Comparison of ENCODE assay signal across 20 cellular contexts in genomic region chr1:229875086-229875485, GRCh38.
DNase-seq lines count a peak whose midpoint lies in the region; ATAC-seq, FAIRE-seq and TF ChIP-seq lines count a peak whose summit lies in the region.
"Had no signal": no experiment of that assay in that cellular context is flagged by ENCODE, and none has a peak within 500 bp of the region (broad histone marks: within the 10 kb centered on the region; RNA-seq: fewer than 3 reads in every experiment).

No MANE protein-coding gene starts in this region.

- no peak overlapping the region for H3K4me3 ChIP-seq in A549
- no peak overlapping the region for H3K4me3 ChIP-seq in HCT116 (replicated peaks in 1 of 2; ENCODE audit: low read depth in 1 of 2, low read length in 2 of 2)
- no peak overlapping the region for H3K4me3 ChIP-seq in coronary artery
- H3K4me3 ChIP-seq: BLaER1 treated with 17β-estradiol and CSF1 and Interleukin-3, amounts not matched to agents 10 nM and 100 nM had no signal

- H3K4me2 ChIP-seq in A549 (no peak overlapping the region), HCT116 (ENCODE audit: low read length) (no peak overlapping the region)
- H3K4me2 ChIP-seq: BLaER1 treated with 17β-estradiol and CSF1 and Interleukin-3, amounts not matched to agents 10 nM and 100 nM had no signal

- WGBS in A549 (ENCODE audit: missing lambda C conversion rate), result 82% methylated on average over 4 of the region's 4 CpGs

- peaks cover 17% of the 10 kb centered on the region for H3K4me1 ChIP-seq in A549
- peaks cover 0 to 11% of the 10 kb centered on the region in 2 experiments; a peak in 2 of 4 replicates for H3K4me1 ChIP-seq in HCT116 (ENCODE audit: control insufficient read depth in 1 of 2, insufficient read depth in 2 of 2, low read length in 2 of 2)
- H3K4me1 ChIP-seq: BLaER1 treated with 17β-estradiol and CSF1 and Interleukin-3, amounts not matched to agents 10 nM and 100 nM; Caco-2 had no signal

- H3K9me3 ChIP-seq in A549, result no peaks in the 10 kb centered on the region
- H3K9me3 ChIP-seq in HCT116 (ENCODE audit: control insufficient read depth in 1 of 2, insufficient read depth in 1 of 2, low read depth in 1 of 2, low read length in 2 of 2), result no peaks in the 10 kb centered on the region
- H3K9me3 ChIP-seq: BLaER1 treated with 17β-estradiol and CSF1 and Interleukin-3, amounts not matched to agents 10 nM and 100 nM; Caco-2 had no signal

- H3K36me3 ChIP-seq in HCT116 (ENCODE audit: control insufficient read depth in 1 of 2, insufficient read depth in 2 of 2, low read length in 2 of 2), result no peaks in the 10 kb centered on the region
- H3K36me3 ChIP-seq: BLaER1 treated with 17β-estradiol and CSF1 and Interleukin-3, amounts not matched to agents 10 nM and 100 nM had no signal

- TF ChIP-seq RAD21 in A549 (conservative IDR thresholded peaks at IDR 0.05 in 1 of 2, IDR thresholded peaks at IDR 0.05 in 1 of 2) (no peak), HCT116 (IDR thresholded peaks at IDR 0.05; ENCODE audit: low read depth) (no peak)

- FAIRE-seq in A549 (lab: Jason Lieb, UNC), result no peak
- FAIRE-seq: A204.1, D721Med, G401.6, GM12891, GM19239 had no signal

- H2AFZ ChIP-seq in HCT116 (ENCODE audit: low read depth, low read length, poor library complexity, severe bottlenecking), result no peak overlapping the region

- DNase-seq in A549 (ENCODE audit: low read depth in 1 of 2, low spot score in 1 of 2) (no peak), HCT116 (ENCODE audit: low read depth, low spot score) (no peak), coronary artery (ENCODE audit: low spot score) (peak; percentile 45), NCI-H510A (lab: John Stamatoyannopoulos, UW) (no peak), head of caudate nucleus (no peak)
- DNase-seq: 8988T; AML-193; Caco-2; Calu3; CD4-positive, alpha-beta T cell; CD8-positive, alpha-beta T cell; DMS79 treated with DMSO at 0.1 percent for 48 hours; GF-D8 had no signal

- TF ChIP-seq POLR2A in A549 (IDR thresholded peaks at IDR 0.05; ENCODE audit: low read length), result no peak
- TF ChIP-seq POLR2A in HCT116 (IDR thresholded peaks at IDR 0.05; ENCODE audit: borderline replicate concordance, extremely low read depth, insufficient read depth, insufficient read length), result no peak

- no peaks in the 10 kb centered on the region for H3K79me2 ChIP-seq in HCT116 (ENCODE audit: insufficient read depth, low read length)

- POLR2A ChIA-PET in A549 (lab: Yijun Ruan, JAX), result no interaction called here
- POLR2A ChIA-PET in HCT116 (lab: Charles Lee), result no interaction called here

- CTCF ChIA-PET in A549 (lab: Yijun Ruan, JAX), result no interaction called here
- CTCF ChIA-PET in HCT116 (lab: Charles Lee), result no interaction called here

- intact Hi-C loops in HCT116 (cut with micrococcal nuclease), result no loop called here
- intact Hi-C loops in head of caudate nucleus (cut with DNase I), result no loop called here

- ATAC-seq in A549 (no peak), HCT116 (0 out of 2 replicates have a peak, but pooled peaks have one; percentile 11)
- ATAC-seq: CD8-positive, alpha-beta T cell had no signal

- no peaks in the 10 kb centered on the region for H4K20me1 ChIP-seq in HCT116 (ENCODE audit: insufficient read depth)
- H4K20me1 ChIP-seq: BLaER1 treated with 17β-estradiol and CSF1 and Interleukin-3, amounts not matched to agents 10 nM and 100 nM had no signal

- no peak for TF ChIP-seq EP300 in A549 (IDR thresholded peaks at IDR 0.05)

- H3K27ac ChIP-seq in A549, result peak overlapping the region; percentile 68 to 70
- H3K27ac ChIP-seq in HCT116 (ENCODE audit: low read depth, low read length), result no peak overlapping the region
- H3K27ac ChIP-seq in coronary artery, result no peak overlapping the region
- H3K27ac ChIP-seq: BLaER1 treated with 17β-estradiol and CSF1 and Interleukin-3, amounts not matched to agents 10 nM and 100 nM; C4-2B had no signal

- peaks cover 27% of the 10 kb centered on the region for H3K27me3 ChIP-seq in HCT116 (ENCODE audit: insufficient read depth, low read length)
- H3K27me3 ChIP-seq: BLaER1 treated with 17β-estradiol and CSF1 and Interleukin-3, amounts not matched to agents 10 nM and 100 nM had no signal

- BruUV-seq in HCT116 (replicated peaks; lab: Mats Ljungman, UMichigan), result no TSS peak

- RAD21 ChIA-PET in HCT116 (lab: Charles Lee; ENCODE audit: low non-redundant PET in 1 of 2, low total read pairs in 2 of 2, uncharacterized antibody in 2 of 2, unreplicated experiment in 2 of 2), result no interaction called here

- no peaks in the 10 kb centered on the region for H3K9me2 ChIP-seq in HCT116 (ENCODE audit: insufficient read depth)

- TF ChIP-seq CTCF in A549 (IDR thresholded peaks at IDR 0.05) (no peak), HCT116 (IDR thresholded peaks at IDR 0.05 in 2 of 3, conservative IDR thresholded peaks at IDR 0.05 in 1 of 3; ENCODE audit: borderline replicate concordance in 1 of 3, insufficient read depth in 1 of 3, low read depth in 2 of 3, low read length in 2 of 3) (no peak), coronary artery (IDR thresholded peaks at IDR 0.05) (no peak)

- H3K9ac ChIP-seq in HCT116 (ENCODE audit: low read length), result no peak overlapping the region
- H3K9ac ChIP-seq: BLaER1 treated with 17β-estradiol and CSF1 and Interleukin-3, amounts not matched to agents 10 nM and 100 nM had no signal

TF ChIP-seq in A549, 52 proteins besides CTCF, POLR2A, EP300 and RAD21 (continues in another document):
- no peak for TF ChIP-seq CBX8 (IDR thresholded peaks at IDR 0.05)
- TF ChIP-seq PHF8 (IDR thresholded peaks at IDR 0.05; ENCODE audit: borderline replicate concordance, low read depth), result no peak
- no peak for TF ChIP-seq BHLHE40 (IDR thresholded peaks at IDR 0.05; ENCODE audit: low read depth, low read length)
- TF ChIP-seq, protein P1, sequence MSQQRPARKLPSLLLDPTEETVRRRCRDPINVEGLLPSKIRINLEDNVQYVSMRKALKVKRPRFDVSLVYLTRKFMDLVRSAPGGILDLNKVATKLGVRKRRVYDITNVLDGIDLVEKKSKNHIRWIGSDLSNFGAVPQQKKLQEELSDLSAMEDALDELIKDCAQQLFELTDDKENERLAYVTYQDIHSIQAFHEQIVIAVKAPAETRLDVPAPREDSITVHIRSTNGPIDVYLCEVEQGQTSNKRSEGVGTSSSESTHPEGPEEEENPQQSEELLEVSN (IDR thresholded peaks at IDR 0.05; ENCODE audit: borderline replicate concordance, low read depth), result no peak
- no peak for TF ChIP-seq FOXS1 (CRISPR knock-in tag; IDR thresholded peaks at IDR 0.05)
- TF ChIP-seq GATA3 (IDR thresholded peaks at IDR 0.05; ENCODE audit: borderline replicate concordance), result no peak
- TF ChIP-seq, protein P2, sequence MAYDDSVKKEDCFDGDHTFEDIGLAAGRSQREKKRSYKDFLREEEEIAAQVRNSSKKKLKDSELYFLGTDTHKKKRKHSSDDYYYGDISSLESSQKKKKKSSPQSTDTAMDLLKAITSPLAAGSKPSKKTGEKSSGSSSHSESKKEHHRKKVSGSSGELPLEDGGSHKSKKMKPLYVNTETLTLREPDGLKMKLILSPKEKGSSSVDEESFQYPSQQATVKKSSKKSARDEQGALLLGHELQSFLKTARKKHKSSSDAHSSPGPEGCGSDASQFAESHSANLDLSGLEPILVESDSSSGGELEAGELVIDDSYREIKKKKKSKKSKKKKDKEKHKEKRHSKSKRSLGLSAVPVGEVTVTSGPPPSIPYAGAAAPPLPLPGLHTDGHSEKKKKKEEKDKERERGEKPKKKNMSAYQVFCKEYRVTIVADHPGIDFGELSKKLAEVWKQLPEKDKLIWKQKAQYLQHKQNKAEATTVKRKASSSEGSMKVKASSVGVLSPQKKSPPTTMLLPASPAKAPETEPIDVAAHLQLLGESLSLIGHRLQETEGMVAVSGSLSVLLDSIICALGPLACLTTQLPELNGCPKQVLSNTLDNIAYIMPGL (CRISPR knock-in tag; IDR thresholded peaks at IDR 0.05; ENCODE audit: borderline replicate concordance), result no peak
- TF ChIP-seq NR3C1 (IDR thresholded peaks at IDR 0.05), result no peak
- no peak for TF ChIP-seq HEYL (CRISPR knock-in tag; IDR thresholded peaks at IDR 0.05)

TF ChIP-seq in HCT116, 20 proteins besides CTCF, POLR2A, EP300 and RAD21:
- no peak for TF ChIP-seq YY1 (IDR thresholded peaks at IDR 0.05; ENCODE audit: extremely low read depth, insufficient replicate concordance, low read depth, low read length)
- TF ChIP-seq EGR1 (IDR thresholded peaks at IDR 0.05; ENCODE audit: low read depth), result no peak
- TF ChIP-seq ZFX (IDR thresholded peaks at IDR 0.05), result no peak
- no peak for TF ChIP-seq SRF (IDR thresholded peaks at IDR 0.05; ENCODE audit: low read depth)
- no peak for TF ChIP-seq ZNF274 (IDR thresholded peaks at IDR 0.05; ENCODE audit: low read depth, low read length)
- TF ChIP-seq SP1 (IDR thresholded peaks at IDR 0.05; ENCODE audit: low read depth), result no peak
- no peak for TF ChIP-seq CEBPB (IDR thresholded peaks at IDR 0.05; ENCODE audit: low read depth)
- TF ChIP-seq, protein P3, sequence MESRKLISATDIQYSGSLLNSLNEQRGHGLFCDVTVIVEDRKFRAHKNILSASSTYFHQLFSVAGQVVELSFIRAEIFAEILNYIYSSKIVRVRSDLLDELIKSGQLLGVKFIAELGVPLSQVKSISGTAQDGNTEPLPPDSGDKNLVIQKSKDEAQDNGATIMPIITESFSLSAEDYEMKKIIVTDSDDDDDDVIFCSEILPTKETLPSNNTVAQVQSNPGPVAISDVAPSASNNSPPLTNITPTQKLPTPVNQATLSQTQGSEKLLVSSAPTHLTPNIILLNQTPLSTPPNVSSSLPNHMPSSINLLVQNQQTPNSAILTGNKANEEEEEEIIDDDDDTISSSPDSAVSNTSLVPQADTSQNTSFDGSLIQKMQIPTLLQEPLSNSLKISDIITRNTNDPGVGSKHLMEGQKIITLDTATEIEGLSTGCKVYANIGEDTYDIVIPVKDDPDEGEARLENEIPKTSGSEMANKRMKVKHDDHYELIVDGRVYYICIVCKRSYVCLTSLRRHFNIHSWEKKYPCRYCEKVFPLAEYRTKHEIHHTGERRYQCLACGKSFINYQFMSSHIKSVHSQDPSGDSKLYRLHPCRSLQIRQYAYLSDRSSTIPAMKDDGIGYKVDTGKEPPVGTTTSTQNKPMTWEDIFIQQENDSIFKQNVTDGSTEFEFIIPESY (IDR thresholded peaks at IDR 0.05; ENCODE audit: extremely low read depth, insufficient replicate concordance, low read length), result no peak
- TF ChIP-seq EZH2phosphoT487 (IDR thresholded peaks at IDR 0.05; ENCODE audit: borderline replicate concordance), result no peak
- no peak for TF ChIP-seq POLR2AphosphoS5 (IDR thresholded peaks at IDR 0.05; ENCODE audit: low read depth, low read length)

Comparison
In these comparisons a context has a peak if more than half of its experiments do, and no peak if none do; other contexts are left out.
1. H3K27ac ChIP-seq: peak in A549 (2 of 2); none in HCT116 (single experiment) and coronary artery (0 of 2).